Comparison of ENCODE assay signal across 8 cellular contexts in genomic region chr5:75565991-75566709, GRCh38. TPM values are rescaled to one million over a fixed set of nuclear protein-coding genes. Genes with fewer than 3 reads are reported as not detected.
DNase-seq lines count a peak whose midpoint lies in the region; ATAC-seq and TF ChIP-seq lines count a peak whose summit lies in the region.
"Not testable (repeated sequence)": the region's sequence is repeated elsewhere in the genome, so short reads cannot be mapped to it uniquely, and the experiment has no call there.

No MANE protein-coding gene starts in this region.

- not testable (repeated sequence) for H3K27me3 Mint-ChIP-seq in T-cell

- POLR2A ChIA-PET in T-cell (lab: Charles Lee), result not testable (repeated sequence)

- H3K4me1 Mint-ChIP-seq in T-cell, result peaks cover 33 to 40% (median 38%) of the 10 kb centered on the region in 3 donors

- H3K79me2 ChIP-seq in smooth muscle cell (ENCODE audit: low read depth), result peaks cover 46% of the 10 kb centered on the region

- H3K27ac Mint-ChIP-seq in T-cell, result peak overlapping the region; percentile 50 to 62
- peak overlapping the region; percentile 81 to 95 for H3K27ac Mint-ChIP-seq in activated naive CD4-positive, alpha-beta T cell treated with anti-CD3 and anti-CD28 coated beads, Interleukin-2, amount 50 U/mL, for 72 hours

- not testable (repeated sequence) for H3K4me3 ChIP-seq in HUES48 (ENCODE audit: low read depth, low read length); epithelial cell of proximal tubule (ENCODE audit: low read depth, low read length); lower lobe of right lung; smooth muscle cell; aorta (ENCODE audit: low read length in 2 of 2)

- not testable (repeated sequence) for TF ChIP-seq CTCF in epithelial cell of proximal tubule (conservative IDR thresholded peaks at IDR 0.05; ENCODE audit: low read depth, low read length); lower lobe of right lung (IDR thresholded peaks at IDR 0.05); smooth muscle cell (IDR thresholded peaks at IDR 0.05; ENCODE audit: borderline replicate concordance, insufficient read depth, poor library complexity, severe bottlenecking)

- intact Hi-C loops in lower lobe of right lung (cut with DNase I); aorta (cut with DNase I): not testable (repeated sequence)

- DNase-seq in T-cell; lower lobe of right lung; smooth muscle cell (lab: John Stamatoyannopoulos, UW; ENCODE audit: unreplicated experiment): not testable (repeated sequence)
- DNase-seq in activated naive CD4-positive, alpha-beta T cell treated with anti-CD3 and anti-CD28 coated beads, Interleukin-2, amount 50 U/mL, for 72 hours (ENCODE audit: low spot score in 2 of 2), result peak in 1 of 2 donors; percentile 6
- DNase-seq in epithelial cell of proximal tubule (ENCODE audit: low read depth) (peak; percentile 47), aorta (peak in 1 of 2 donors; percentile 41)

- CTCF ChIA-PET in T-cell (lab: Charles Lee), result not testable (repeated sequence)

- H2AFZ ChIP-seq in smooth muscle cell (ENCODE audit: low read depth), result not testable (repeated sequence)

- ATAC-seq in GM18498 (IDR thresholded peaks at IDR 0.05; ENCODE audit: unreplicated experiment), result peak; percentile 7
- ATAC-seq in T-cell (replicated peaks in 1 of 4), result not testable (repeated sequence)
- ATAC-seq in activated naive CD4-positive, alpha-beta T cell treated with anti-CD3 and anti-CD28 coated beads, Interleukin-2, amount 50 U/mL, for 72 hours, result peak in 1 of 2 donors; percentile 12
- ATAC-seq in lower lobe of right lung, result peak; percentile 60 to 83
- peak; percentile 19 for ATAC-seq in aorta (ENCODE audit: low FRiP score)

- H3K4me1 ChIP-seq in HUES48 (ENCODE audit: control insufficient read depth, insufficient read depth, low read length) (peaks cover 14% of the 10 kb centered on the region; the same call in 1 of the 2 replicates), lower lobe of right lung (peaks cover 31% of the 10 kb centered on the region), smooth muscle cell (ENCODE audit: low read depth) (peaks cover 14% of the 10 kb centered on the region)
- H3K4me1 ChIP-seq in aorta (ENCODE audit: control insufficient read depth in 1 of 2, insufficient read depth in 2 of 2, low read length in 2 of 2), result not testable (repeated sequence)

- peak overlapping the region; percentile 89 for H3K27ac ChIP-seq in HUES48 (ENCODE audit: low read depth, low read length)
- H3K27ac ChIP-seq in lower lobe of right lung, result peak overlapping the region; percentile 46
- peak overlapping the region; percentile 80 for H3K27ac ChIP-seq in smooth muscle cell (ENCODE audit: low read depth)
- peak overlapping the region in 1 of 2 donors; percentile 2 for H3K27ac ChIP-seq in aorta (ENCODE audit: low read depth in 1 of 2, low read length in 2 of 2)

- peak overlapping the region in 1 of 3 donors; percentile 50 for H3K4me3 Mint-ChIP-seq in T-cell

- H3K9ac ChIP-seq in HUES48 (ENCODE audit: low read depth, low read length) (0 out of 2 replicates have a peak overlapping the region, but pooled peaks have one; percentile 12), smooth muscle cell (ENCODE audit: low read depth) (peak overlapping the region; percentile 49)

- H3K9me3 ChIP-seq in HUES48 (ENCODE audit: control insufficient read depth, insufficient read depth, low read length); smooth muscle cell (replicated peaks; ENCODE audit: low read depth); aorta (ENCODE audit: control insufficient read depth, low read length): not testable (repeated sequence)
- H3K9me3 ChIP-seq in lower lobe of right lung, result peaks cover 12% of the 10 kb centered on the region

- H3K4me2 ChIP-seq in smooth muscle cell, result peak overlapping the region; percentile 67

- H3K36me3 Mint-ChIP-seq in T-cell, result peaks cover 54% of the 10 kb centered on the region
- H3K36me3 Mint-ChIP-seq in activated naive CD4-positive, alpha-beta T cell treated with anti-CD3 and anti-CD28 coated beads, Interleukin-2, amount 50 U/mL, for 72 hours, result peaks cover 32 to 71% of the 10 kb centered on the region in 2 donors

- H4K20me1 ChIP-seq in smooth muscle cell (ENCODE audit: low read depth), result peaks cover 22% of the 10 kb centered on the region

- not testable (repeated sequence) for H3K36me3 ChIP-seq in HUES48 (ENCODE audit: control insufficient read depth, insufficient read depth, low read length); lower lobe of right lung; smooth muscle cell (ENCODE audit: low read depth); aorta (ENCODE audit: control insufficient read depth in 1 of 2, insufficient read depth in 2 of 2, low read length in 1 of 2)

- 69% methylated on average over 15 of the region's 15 CpGs for WGBS in smooth muscle cell (ENCODE audit: low lambda C conversion rate)
- 85% methylated on average over 15 of the region's 15 CpGs for WGBS in aorta, 2 donors

- H3K27me3 ChIP-seq in HUES48 (ENCODE audit: control insufficient read depth, insufficient read depth, low read length); lower lobe of right lung (ENCODE audit: low read depth); smooth muscle cell (ENCODE audit: low read depth); aorta (ENCODE audit: control insufficient read depth in 1 of 2, insufficient read depth in 2 of 2, low read length in 1 of 2): not testable (repeated sequence)

- peaks cover 25% of the 10 kb centered on the region for H3F3A ChIP-seq in smooth muscle cell (ENCODE audit: low read depth)

- H3K9me3 Mint-ChIP-seq in T-cell, result peaks cover 11 to 24% (median 13%) of the 10 kb centered on the region in 3 donors
- peaks cover 12 to 34% of the 10 kb centered on the region in 2 donors for H3K9me3 Mint-ChIP-seq in activated naive CD4-positive, alpha-beta T cell treated with anti-CD3 and anti-CD28 coated beads, Interleukin-2, amount 50 U/mL, for 72 hours

RNA-seq across cellular contexts. Expression of gene ANKDD1B, which starts 45.1 kb away (rescaled TPM):
- total RNA-seq in T-cell (under 1 TPM in 4 of 5 donors, not detected in 1; 0.28 to 0.85 (median 0.33) TPM), epithelial cell of proximal tubule (0.07 and 1.3 TPM in 2 replicates), lower lobe of right lung (4.3 TPM), smooth muscle cell (0.18 and 0.31 TPM in 2 replicates), aorta (1 to 10 TPM in 1 of 2 donors, under 1 TPM in 1; 0.88 to 2.1 TPM)
- total RNA-seq in activated naive CD4-positive, alpha-beta T cell treated with anti-CD3 and anti-CD28 coated beads, Interleukin-2, amount 50 U/mL, for 72 hours, result under 1 TPM in 1 of 2 donors, not detected in 1; 0.19 TPM
- polyA plus RNA-seq in smooth muscle cell (0.47 TPM in 1 of 2 replicates, not detected in the other), aorta (under 1 TPM in 1 of 2 donors, not detected in 1; 0.61 TPM)

RNA-seq across cellular contexts. Expression of gene POLK, which starts 54.5 kb away (rescaled TPM):
- total RNA-seq in T-cell, result 10 to 100 TPM; 21.8 to 26.2 (median 25.0) TPM
- 10 to 100 TPM; 35.4 to 44.7 TPM for total RNA-seq in activated naive CD4-positive, alpha-beta T cell treated with anti-CD3 and anti-CD28 coated beads, Interleukin-2, amount 50 U/mL, for 72 hours
- total RNA-seq in epithelial cell of proximal tubule, result 14.0 and 25.7 TPM in 2 replicates
- total RNA-seq in lower lobe of right lung, result 39.6 TPM
- 31.6 and 36.5 TPM in 2 replicates for total RNA-seq in smooth muscle cell
- 12.8 and 15.0 TPM in 2 replicates for polyA plus RNA-seq in smooth muscle cell
- 10 to 100 TPM; 45.1 to 58.4 TPM for total RNA-seq in aorta
- 1 to 10 TPM; 8.1 to 9.3 TPM for polyA plus RNA-seq in aorta

RNA-seq across cellular contexts. Expression of gene CERT1, which starts 54.7 kb away (rescaled TPM):
- 10 to 100 TPM; 35.7 to 39.4 (median 38.0) TPM for total RNA-seq in T-cell
- 10 to 100 TPM; 30.3 to 32.5 TPM for total RNA-seq in activated naive CD4-positive, alpha-beta T cell treated with anti-CD3 and anti-CD28 coated beads, Interleukin-2, amount 50 U/mL, for 72 hours
- total RNA-seq in epithelial cell of proximal tubule, result 7.3 and 11.7 TPM in 2 replicates
- 70.9 TPM for total RNA-seq in lower lobe of right lung
- total RNA-seq in smooth muscle cell, result 31.0 and 35.4 TPM in 2 replicates
- polyA plus RNA-seq in smooth muscle cell, result 9.1 and 16.8 TPM in 2 replicates
- 10 to 100 TPM; 33.2 to 41.7 TPM for total RNA-seq in aorta
- 10 to 100 TPM; 14.5 to 16.0 TPM for polyA plus RNA-seq in aorta
